ENCODE assay signal across 1 cellular context in the genomic region with DNA sequence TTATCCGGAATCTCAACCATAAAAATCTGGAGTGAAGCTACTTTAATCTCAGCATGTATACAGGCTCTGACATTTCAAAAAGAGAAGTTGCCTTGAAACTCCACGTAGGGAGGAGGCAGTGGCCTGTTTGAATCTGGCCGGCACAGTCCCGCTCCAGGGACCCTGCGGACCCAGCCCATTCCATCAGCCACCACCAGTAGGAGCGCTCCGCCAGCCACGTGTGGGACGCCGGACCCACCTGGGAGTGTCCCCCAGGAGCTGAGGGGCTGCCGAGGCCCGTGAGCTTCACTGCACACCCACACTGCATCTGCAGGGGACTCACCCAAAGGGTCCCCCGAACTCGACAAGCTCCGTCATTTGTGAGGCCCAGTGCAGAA.
A peak's percentile ranks its signal among the peaks of the same experiment; 100 is the strongest.
TF ChIP-seq lines count a peak whose summit lies in the region.

No MANE protein-coding gene starts in this region.

TF ChIP-seq in HepG2, 621 proteins besides CTCF, POLR2A, EP300 and RAD21:
- 0 out of 2 replicates have a peak, but pooled peaks have one; percentile 54 for TF ChIP-seq KLF12 (CRISPR knock-in tag; IDR thresholded peaks at IDR 0.05; ENCODE audit: borderline replicate concordance)
- TF ChIP-seq, protein P1, sequence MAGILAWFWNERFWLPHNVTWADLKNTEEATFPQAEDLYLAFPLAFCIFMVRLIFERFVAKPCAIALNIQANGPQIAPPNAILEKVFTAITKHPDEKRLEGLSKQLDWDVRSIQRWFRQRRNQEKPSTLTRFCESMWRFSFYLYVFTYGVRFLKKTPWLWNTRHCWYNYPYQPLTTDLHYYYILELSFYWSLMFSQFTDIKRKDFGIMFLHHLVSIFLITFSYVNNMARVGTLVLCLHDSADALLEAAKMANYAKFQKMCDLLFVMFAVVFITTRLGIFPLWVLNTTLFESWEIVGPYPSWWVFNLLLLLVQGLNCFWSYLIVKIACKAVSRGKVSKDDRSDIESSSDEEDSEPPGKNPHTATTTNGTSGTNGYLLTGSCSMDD (CRISPR knock-in tag; IDR thresholded peaks at IDR 0.05), result no peak
